ENCODE assay signal across 13 cellular contexts in the genomic region with DNA sequence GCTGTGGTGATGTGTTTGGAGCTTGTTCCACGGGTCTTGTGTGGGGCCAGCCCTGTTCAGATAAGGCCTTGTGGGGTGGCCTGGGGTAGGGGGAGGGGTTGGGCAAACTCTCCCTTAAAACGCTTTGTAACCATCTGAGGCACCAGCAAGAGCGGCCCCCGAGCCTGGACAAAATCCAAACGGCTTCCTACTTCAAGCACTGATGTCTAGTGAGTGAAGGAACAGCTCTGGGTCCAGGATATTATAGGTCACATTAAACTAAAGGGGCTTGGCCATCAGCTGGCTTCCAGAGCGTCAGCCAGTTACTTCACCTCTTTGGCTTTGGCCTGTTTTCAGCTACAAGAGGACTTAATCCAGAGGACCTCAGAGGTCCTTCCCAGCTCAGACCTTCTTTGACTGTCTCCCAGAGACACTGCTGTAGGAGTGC. TPM values are rescaled to one million over a fixed set of nuclear protein-coding genes. Genes with fewer than 3 reads are reported as not detected.
A peak's percentile ranks its signal among the peaks of the same experiment; 100 is the strongest.
DNase-seq lines count a peak whose midpoint lies in the region; ATAC-seq and TF ChIP-seq lines count a peak whose summit lies in the region.
"Had no signal": no experiment of that assay in that cellular context is flagged by ENCODE, and none has a peak within 500 bp of the region (broad histone marks: within the 10 kb centered on the region; RNA-seq: fewer than 3 reads in every experiment).

No MANE protein-coding gene starts in this region.

- H3K4me1 Mint-ChIP-seq in dendritic cell treated with granulocyte-macrophage colony-stimulating factor and Interleukin-4, amounts not matched to agents 40 ng/mL and 50 ng/mL, for 4 days (ENCODE audit: low read depth) = peaks cover 46% of the 10 kb centered on the region

- H3K36me3 ChIP-seq in Panc1 (ENCODE audit: control insufficient read depth, insufficient read depth, low read length) (no peaks in the 10 kb centered on the region), lower lobe of right lung (peaks cover 42% of the 10 kb centered on the region), subcutaneous abdominal adipose tissue (ENCODE audit: control insufficient read depth in 5 of 5, insufficient read depth in 5 of 5, low read length in 5 of 5) (peaks cover 3 to 68% (median 63%) of the 10 kb centered on the region in 5 donors)

- H3K9me3 Mint-ChIP-seq in dendritic cell treated with granulocyte-macrophage colony-stimulating factor and Interleukin-4, amounts not matched to agents 40 ng/mL and 50 ng/mL, for 4 days = no peaks in the 10 kb centered on the region

- no peak for DNase-seq in Panc1 (ENCODE audit: low read depth, low spot score)
- no peak for DNase-seq in lower lobe of right lung
- DNase-seq in GDM1 (lab: John Stamatoyannopoulos, UW) = no peak
- no peak for DNase-seq in NCI-H526 (lab: John Stamatoyannopoulos, UW)
- DNase-seq: NCI-H1092 treated with DMSO at 0.1 percent for 48 hours, NCI-H524, pancreas, SHP77 treated with DMSO at 0.1 percent for 48 hours had no signal

- H3K4me1 ChIP-seq in Panc1 (ENCODE audit: control insufficient read depth, insufficient read depth, low read length) (peaks cover 13% of the 10 kb centered on the region), lower lobe of right lung (peaks cover 31% of the 10 kb centered on the region), subcutaneous abdominal adipose tissue (ENCODE audit: control insufficient read depth in 5 of 5, insufficient read depth in 5 of 5, low read length in 5 of 5) (peaks cover 2 to 35% (median 24%) of the 10 kb centered on the region in 5 donors)
- H3K4me1 ChIP-seq: pancreas had no signal

- no TSS peak for BruUV-seq in Panc1 (replicated peaks; lab: Mats Ljungman, UMichigan)

- H3K4me3 Mint-ChIP-seq in dendritic cell treated with granulocyte-macrophage colony-stimulating factor and Interleukin-4, amounts not matched to agents 40 ng/mL and 50 ng/mL, for 4 days = no peak overlapping the region

- no peak overlapping the region for H3K4me3 ChIP-seq in Panc1 (ENCODE audit: low read depth in 2 of 2, low read length in 2 of 2)
- no peak overlapping the region for H3K4me3 ChIP-seq in lower lobe of right lung
- no peak overlapping the region for H3K4me3 ChIP-seq in subcutaneous abdominal adipose tissue (ENCODE audit: low read depth in 1 of 5, low read length in 5 of 5)
- H3K4me3 ChIP-seq: GM12878, pancreas had no signal

- H3K36me3 Mint-ChIP-seq in dendritic cell treated with granulocyte-macrophage colony-stimulating factor and Interleukin-4, amounts not matched to agents 40 ng/mL and 50 ng/mL, for 4 days (ENCODE audit: low read depth) = peaks cover 61% of the 10 kb centered on the region

- H3K27me3 ChIP-seq in Panc1 (ENCODE audit: control insufficient read depth, insufficient read depth, low read length) = no peaks in the 10 kb centered on the region
- H3K27me3 ChIP-seq in lower lobe of right lung (ENCODE audit: low read depth) = no peaks in the 10 kb centered on the region
- no peaks in the 10 kb centered on the region for H3K27me3 ChIP-seq in subcutaneous abdominal adipose tissue (ENCODE audit: control insufficient read depth in 5 of 5, insufficient read depth in 4 of 5, low read length in 5 of 5)
- H3K27me3 ChIP-seq: pancreas had no signal

- TF ChIP-seq CTCF in Panc1 (IDR thresholded peaks at IDR 0.05) (no peak), lower lobe of right lung (IDR thresholded peaks at IDR 0.05) (no peak)

- POLR2A ChIA-PET in Panc1 (lab: Charles Lee) = no interaction called here

- CTCF ChIA-PET in Panc1 (lab: Charles Lee) = no interaction called here

- in situ Hi-C loops in Panc1 (cut with HindIII; ENCODE audit: low pct_unique_long_range_greater_than_20kb, low sequenced_read_pairs) = no loop called here

- ATAC-seq in Panc1 (no peak), lower lobe of right lung (peak; percentile 6 to 15), HG02759 (IDR thresholded peaks at IDR 0.05; ENCODE audit: unreplicated experiment) (no peak), GM21723 (IDR thresholded peaks at IDR 0.05; ENCODE audit: unreplicated experiment) (no peak)
- ATAC-seq: GM12878 had no signal

- no peaks in the 10 kb centered on the region for H3K27me3 Mint-ChIP-seq in dendritic cell treated with granulocyte-macrophage colony-stimulating factor and Interleukin-4, amounts not matched to agents 40 ng/mL and 50 ng/mL, for 4 days

- H3K9me3 ChIP-seq in Panc1 (ENCODE audit: control insufficient read depth, insufficient read depth, low read depth, low read length) (no peaks in the 10 kb centered on the region), lower lobe of right lung (no peaks in the 10 kb centered on the region), subcutaneous abdominal adipose tissue (ENCODE audit: control insufficient read depth in 5 of 5, low read length in 5 of 5) (no peaks in the 10 kb centered on the region)
- H3K9me3 ChIP-seq: pancreas had no signal

- peak overlapping the region; percentile 79 for H3K27ac Mint-ChIP-seq in dendritic cell treated with granulocyte-macrophage colony-stimulating factor and Interleukin-4, amounts not matched to agents 40 ng/mL and 50 ng/mL, for 4 days

- H3K27ac ChIP-seq in Panc1 (ENCODE audit: low read length) = peak overlapping the region; percentile 34
- H3K27ac ChIP-seq in lower lobe of right lung = peak overlapping the region; percentile 41
- H3K27ac ChIP-seq in subcutaneous abdominal adipose tissue (ENCODE audit: low read depth, low read length) = peak overlapping the region; percentile 93
- H3K27ac ChIP-seq: pancreas had no signal

- intact Hi-C loops in Panc1 (cut with micrococcal nuclease; ENCODE audit: unreplicated experiment) = no loop called here
- intact Hi-C loops in dendritic cell treated with granulocyte-macrophage colony-stimulating factor and Interleukin-4, amounts not matched to agents 40 ng/mL and 50 ng/mL, for 4 days (cut with micrococcal nuclease) = no loop called here
- intact Hi-C loops in lower lobe of right lung (cut with DNase I) = no loop called here

- peak overlapping the region in 3 of 5 donors; percentile 7 to 37 (median 9) for H3K9ac ChIP-seq in subcutaneous abdominal adipose tissue (ENCODE audit: low read length in 5 of 5)

RNA-seq across cellular contexts. Expression of gene SERPINF1, which starts 11.9 kb away (rescaled TPM):
- total RNA-seq in Panc1 (2021; ENCODE audit: unreplicated experiment) (4.6 TPM), lower lobe of right lung (204 TPM)
- 10.1 TPM for polyA plus RNA-seq in Panc1 (2012; ENCODE audit: insufficient read length)

RNA-seq across cellular contexts. Expression of gene SERPINF2, which starts 31.1 kb away (rescaled TPM):
- total RNA-seq in Panc1 (2021; ENCODE audit: unreplicated experiment) (0.77 TPM), lower lobe of right lung (24.1 TPM)
- polyA plus RNA-seq in Panc1 (2012; ENCODE audit: insufficient read length) = 1.3 TPM

RNA-seq across cellular contexts. Expression of gene WDR81, which starts 49.3 kb away (rescaled TPM):
- 29.5 TPM for total RNA-seq in Panc1 (2021; ENCODE audit: unreplicated experiment)
- 36.4 TPM for polyA plus RNA-seq in Panc1 (2012; ENCODE audit: insufficient read length)
- total RNA-seq in lower lobe of right lung = 49.9 TPM

RNA-seq across cellular contexts. Expression of gene SMYD4, which starts 55.9 kb away (rescaled TPM):
- 17.1 TPM for total RNA-seq in Panc1 (2021; ENCODE audit: unreplicated experiment)
- polyA plus RNA-seq in Panc1 (2012; ENCODE audit: insufficient read length) = 6.2 TPM
- total RNA-seq in lower lobe of right lung = 21.9 TPM

RNA-seq across cellular contexts. Expression of gene RPA1, which starts 56.0 kb away (rescaled TPM):
- 150 TPM for total RNA-seq in Panc1 (2021; ENCODE audit: unreplicated experiment)
- 101 TPM for polyA plus RNA-seq in Panc1 (2012; ENCODE audit: insufficient read length)
- 67.1 TPM for total RNA-seq in lower lobe of right lung

Comparison
In these comparisons a context has a peak if more than half of its experiments do, and no peak if none do; other contexts are left out.
1. ATAC-seq: peak in lower lobe of right lung (2 of 2); none in Panc1 (single experiment), HG02759 (single experiment) and GM21723 (single experiment).
2. H3K27ac ChIP-seq: peak in every context shown above with its lines; median percentile 93 in subcutaneous abdominal adipose tissue; 41 in lower lobe of right lung; 34 in Panc1.
3. RNA of gene SERPINF1, which starts 11.9 kb away (total RNA-seq): 204 TPM in lower lobe of right lung (single experiment); 4.6 TPM in Panc1 (single experiment); every median in the first group is over 10 times any median in the second.
4. RNA of gene SERPINF2, which starts 31.1 kb away (total RNA-seq): 24.1 TPM in lower lobe of right lung (single experiment); 0.77 TPM in Panc1 (single experiment); every median in the first group is over 10 times any median in the second.